In genomic region chr22:39313258-39314001, GRCh38 we compare ENCODE assay signal across 1 cellular context.
TF ChIP-seq lines count a peak whose summit lies in the region.

No MANE protein-coding gene starts in this region.

TF ChIP-seq in HCT116, 20 proteins besides CTCF, POLR2A, EP300 and RAD21 (continued from another document):
- no peak for TF ChIP-seq TCF7L2 (IDR thresholded peaks at IDR 0.05; ENCODE audit: borderline replicate concordance, extremely low read depth, insufficient read depth, insufficient read length)
- no peak for TF ChIP-seq REST (IDR thresholded peaks at IDR 0.05; ENCODE audit: low read depth)
TF ChIP-seq in HCT116: peak in this region for 0.
